In genomic region chr3:101588626-101589025, GRCh38 we compare ENCODE assay signal across 11 cellular contexts.
"Had no signal": no experiment of that assay in that cellular context is flagged by ENCODE, and none has a peak within 500 bp of the region (broad histone marks: within the 10 kb centered on the region; RNA-seq: fewer than 3 reads in every experiment).

No MANE protein-coding gene starts in this region.

- DNase-seq: activated B cell treated with CpG ODN at 0.5 μM for 24 hours; activated CD4-positive, alpha-beta T cell treated with anti-CD3 and anti-CD28 coated beads, Interleukin-2, amount 10 ng/mL, durations not matched to agents 7 days and 5 days; activated gamma-delta T cell treated with Interleukin-2 at 50 U/mL for 16 hours; activated T-cell treated with anti-CD3 and anti-CD28 coated beads, Interleukin-2, amount 50 U/mL, for 1 hour; dorsolateral prefrontal cortex; left colon; lower lobe of right lung; midbrain; retina had no signal

- H3K4me1 Mint-ChIP-seq: activated B cell treated with CpG ODN at 0.5 μM for 24 hours had no signal

- H3K27ac Mint-ChIP-seq: activated B cell treated with CpG ODN at 0.5 μM for 24 hours; activated CD4-positive, alpha-beta T cell treated with anti-CD3 and anti-CD28 coated beads, Interleukin-2, amount 10 ng/mL, durations not matched to agents 7 days and 5 days; stimulated activated memory B cell treated with anti-CD40 and anti-IgM and Interleukin-4, amounts not matched to agents 10 μg/mL and 1 μg/mL and 100 μg/mL, for 72 hours had no signal

- H3K9me3 Mint-ChIP-seq: activated B cell treated with CpG ODN at 0.5 μM for 24 hours; activated CD4-positive, alpha-beta T cell treated with anti-CD3 and anti-CD28 coated beads, Interleukin-2, amount 10 ng/mL, durations not matched to agents 7 days and 5 days; stimulated activated memory B cell treated with anti-CD40 and anti-IgM and Interleukin-4, amounts not matched to agents 10 μg/mL and 1 μg/mL and 100 μg/mL, for 72 hours had no signal

- H3K4me3 Mint-ChIP-seq: activated B cell treated with CpG ODN at 0.5 μM for 24 hours; activated CD4-positive, alpha-beta T cell treated with anti-CD3 and anti-CD28 coated beads, Interleukin-2, amount 10 ng/mL, durations not matched to agents 7 days and 5 days; stimulated activated memory B cell treated with anti-CD40 and anti-IgM and Interleukin-4, amounts not matched to agents 10 μg/mL and 1 μg/mL and 100 μg/mL, for 72 hours had no signal

- H3K27me3 Mint-ChIP-seq: activated B cell treated with CpG ODN at 0.5 μM for 24 hours; activated CD4-positive, alpha-beta T cell treated with anti-CD3 and anti-CD28 coated beads, Interleukin-2, amount 10 ng/mL, durations not matched to agents 7 days and 5 days; stimulated activated memory B cell treated with anti-CD40 and anti-IgM and Interleukin-4, amounts not matched to agents 10 μg/mL and 1 μg/mL and 100 μg/mL, for 72 hours had no signal

- ATAC-seq: left colon; lower lobe of right lung; stimulated activated memory B cell treated with anti-CD40 and anti-IgM and Interleukin-4, amounts not matched to agents 10 μg/mL and 1 μg/mL and 100 μg/mL, for 72 hours had no signal

- H3K4me3 ChIP-seq: cardiac muscle cell, dorsolateral prefrontal cortex, lower lobe of right lung had no signal
